Comparison of ENCODE assay signal across 19 cellular contexts in the genomic region with DNA sequence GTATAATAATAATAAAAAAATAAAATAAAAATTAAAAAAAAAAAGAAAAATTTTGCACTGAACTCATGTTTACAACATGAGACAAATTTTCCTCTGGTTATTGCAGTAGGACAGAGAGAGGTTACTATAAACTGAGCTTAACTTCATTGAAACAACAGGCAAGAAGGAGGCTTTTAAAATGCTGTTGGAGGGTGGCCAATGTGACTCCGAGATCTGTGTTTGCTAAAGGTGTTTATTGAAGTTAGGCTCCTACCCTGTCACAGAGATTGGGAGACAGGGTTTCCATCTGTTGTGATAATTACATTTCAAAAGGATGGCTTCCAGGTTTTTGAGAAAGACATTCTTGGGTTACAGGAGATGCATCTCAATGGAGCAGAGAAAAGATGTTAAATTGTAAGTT.
"Had no signal": no experiment of that assay in that cellular context is flagged by ENCODE, and none has a peak within 500 bp of the region (broad histone marks: within the 10 kb centered on the region; RNA-seq: fewer than 3 reads in every experiment).

No MANE protein-coding gene starts in this region.

- H3K27ac Mint-ChIP-seq: activated CD4-positive, alpha-beta T cell treated with anti-CD3 and anti-CD28 coated beads, Interleukin-2, amount 10 ng/mL, durations not matched to agents 7 days and 5 days; activated CD8-positive, alpha-beta T cell treated with anti-CD3 and anti-CD28 coated beads, Interleukin-2, amount 10 ng/mL, durations not matched to agents 7 days and 5 days; activated naive CD8-positive, alpha-beta T cell treated with anti-CD3 and anti-CD28 coated beads, Interleukin-2, amount 10 ng/mL, durations not matched to agents 7 days and 5 days; activated T-cell treated with anti-CD3 and anti-CD28 coated beads, Interleukin-2, amount 50 U/mL, for 24 hours; activated T-helper 2 cell treated with anti-CD3 and anti-CD28 coated beads, Interferon-gamma antibody, Interleukin-2, Interleukin-4, amounts not matched to agents 10 μg/mL and 5 μg/mL and 100 μg/mL, durations not matched to agents 14 hours and 24 hours and 36 hours; nephron; stimulated activated naive B cell treated with anti-CD40 and anti-IgM and Interleukin-4, amounts not matched to agents 10 μg/mL and 1 μg/mL and 100 μg/mL, for 72 hours had no signal

- H3K9me3 Mint-ChIP-seq: activated CD4-positive, alpha-beta T cell treated with anti-CD3 and anti-CD28 coated beads, Interleukin-2, amount 10 ng/mL, durations not matched to agents 7 days and 5 days; activated naive CD8-positive, alpha-beta T cell treated with anti-CD3 and anti-CD28 coated beads, Interleukin-2, amount 10 ng/mL, durations not matched to agents 7 days and 5 days; activated T-cell treated with anti-CD3 and anti-CD28 coated beads, Interleukin-2, amount 50 U/mL, for 24 hours; activated T-helper 2 cell treated with anti-CD3 and anti-CD28 coated beads, Interferon-gamma antibody, Interleukin-2, Interleukin-4, amounts not matched to agents 10 μg/mL and 5 μg/mL and 100 μg/mL, durations not matched to agents 14 hours and 24 hours and 36 hours; nephron; stimulated activated naive B cell treated with anti-CD40 and anti-IgM and Interleukin-4, amounts not matched to agents 10 μg/mL and 1 μg/mL and 100 μg/mL, for 72 hours had no signal

- H3K27ac ChIP-seq: epithelial cell of prostate, foreskin keratinocyte, thyroid gland had no signal

- ATAC-seq: activated CD4-positive, CD25-positive, alpha-beta regulatory T cell treated with anti-CD3 and anti-CD28 coated beads, Interleukin-2, amount 50 U/mL, for 24 hours; activated CD8-positive, alpha-beta T cell treated with anti-CD3 and anti-CD28 coated beads, Interleukin-2, amount 10 ng/mL, durations not matched to agents 7 days and 5 days; left lobe of liver; stimulated activated naive B cell treated with anti-CD40 and anti-IgM and Interleukin-4, amounts not matched to agents 10 μg/mL and 1 μg/mL and 100 μg/mL, for 72 hours had no signal

- H3K36me3 Mint-ChIP-seq: activated naive CD8-positive, alpha-beta T cell treated with anti-CD3 and anti-CD28 coated beads, Interleukin-2, amount 10 ng/mL, durations not matched to agents 7 days and 5 days; stimulated activated naive B cell treated with anti-CD40 and anti-IgM and Interleukin-4, amounts not matched to agents 10 μg/mL and 1 μg/mL and 100 μg/mL, for 72 hours had no signal

- DNase-seq: activated CD4-positive, alpha-beta T cell treated with anti-CD3 and anti-CD28 coated beads, Interleukin-2, amount 10 ng/mL, durations not matched to agents 7 days and 5 days; activated CD8-positive, alpha-beta T cell treated with anti-CD3 and anti-CD28 coated beads, Interleukin-2, amount 10 ng/mL, durations not matched to agents 7 days and 5 days; activated naive CD4-positive, alpha-beta T cell treated with Interleukin-2 at 50 U/mL for 16 hours; activated naive CD8-positive, alpha-beta T cell treated with anti-CD3 and anti-CD28 coated beads, Interleukin-2, amount 10 ng/mL, durations not matched to agents 7 days and 5 days; activated T-cell treated with anti-CD3 and anti-CD28 coated beads, Interleukin-2, amount 50 U/mL, for 24 hours; amygdala; foreskin keratinocyte; hippocampal formation; nucleus accumbens; posterior cingulate gyrus; retina; stimulated activated naive B cell treated with anti-CD40 and anti-IgM and Interleukin-4, amounts not matched to agents 10 μg/mL and 1 μg/mL and 100 μg/mL, for 72 hours; thyroid gland had no signal

- H3K4me1 ChIP-seq: foreskin keratinocyte, thyroid gland had no signal

- H3K4me3 Mint-ChIP-seq: activated CD4-positive, alpha-beta T cell treated with anti-CD3 and anti-CD28 coated beads, Interleukin-2, amount 10 ng/mL, durations not matched to agents 7 days and 5 days; activated CD8-positive, alpha-beta T cell treated with anti-CD3 and anti-CD28 coated beads, Interleukin-2, amount 10 ng/mL, durations not matched to agents 7 days and 5 days; activated naive CD8-positive, alpha-beta T cell treated with anti-CD3 and anti-CD28 coated beads, Interleukin-2, amount 10 ng/mL, durations not matched to agents 7 days and 5 days; activated T-cell treated with anti-CD3 and anti-CD28 coated beads, Interleukin-2, amount 50 U/mL, for 24 hours; nephron; stimulated activated naive B cell treated with anti-CD40 and anti-IgM and Interleukin-4, amounts not matched to agents 10 μg/mL and 1 μg/mL and 100 μg/mL, for 72 hours had no signal

- H3K9me3 ChIP-seq: thyroid gland had no signal

- H3K27me3 ChIP-seq: foreskin keratinocyte, thyroid gland had no signal

- H3K36me3 ChIP-seq: thyroid gland had no signal

- H3K4me1 Mint-ChIP-seq: activated CD4-positive, alpha-beta T cell treated with anti-CD3 and anti-CD28 coated beads, Interleukin-2, amount 10 ng/mL, durations not matched to agents 7 days and 5 days; activated naive CD8-positive, alpha-beta T cell treated with anti-CD3 and anti-CD28 coated beads, Interleukin-2, amount 10 ng/mL, durations not matched to agents 7 days and 5 days; nephron; stimulated activated naive B cell treated with anti-CD40 and anti-IgM and Interleukin-4, amounts not matched to agents 10 μg/mL and 1 μg/mL and 100 μg/mL, for 72 hours had no signal

- H3K4me3 ChIP-seq: lung, thyroid gland had no signal
